In genomic region chr2:136254681-136255080, GRCh38 we compare ENCODE assay signal across 15 cellular contexts.
DNase-seq lines count a peak whose midpoint lies in the region; ATAC-seq, FAIRE-seq and TF ChIP-seq lines count a peak whose summit lies in the region.
"Had no signal": no experiment of that assay in that cellular context is flagged by ENCODE, and none has a peak within 500 bp of the region (broad histone marks: within the 10 kb centered on the region; RNA-seq: fewer than 3 reads in every experiment).

No MANE protein-coding gene starts in this region.

- no peaks in the 10 kb centered on the region for H3K9me3 ChIP-seq in PC-9 (ENCODE audit: insufficient read depth, low read depth)
- H3K9me3 ChIP-seq: MG63, psoas muscle had no signal

- no peaks in the 10 kb centered on the region for H3F3A ChIP-seq in PC-9 (ENCODE audit: insufficient read depth, low read depth)

- H3K4me3 ChIP-seq in PC-9: no peak overlapping the region
- H3K4me3 ChIP-seq: MG63, psoas muscle had no signal

- no peaks in the 10 kb centered on the region for H3K4me1 ChIP-seq in PC-9 (replicated peaks; ENCODE audit: insufficient read depth)
- H3K4me1 ChIP-seq: psoas muscle had no signal

- H3K9me3 Mint-ChIP-seq in CD14-positive monocyte: peaks cover 0 to 3% (median 0%) of the 10 kb centered on the region in 7 donors
- no peaks in the 10 kb centered on the region for H3K9me3 Mint-ChIP-seq in T-cell
- H3K9me3 Mint-ChIP-seq: activated naive CD4-positive, alpha-beta T cell treated with anti-CD3 and anti-CD28 coated beads, Interleukin-2, amount 50 U/mL, for 24 hours had no signal

- H3K27me3 Mint-ChIP-seq in CD14-positive monocyte (ENCODE audit: low read depth in 3 of 3) (peaks cover 0 to 13% (median 0%) of the 10 kb centered on the region in 3 donors), T-cell (no peaks in the 10 kb centered on the region)
- H3K27me3 Mint-ChIP-seq: activated naive CD4-positive, alpha-beta T cell treated with anti-CD3 and anti-CD28 coated beads, Interleukin-2, amount 50 U/mL, for 24 hours had no signal

- no peak for TF ChIP-seq CTCF in CD14-positive monocyte (IDR thresholded peaks at IDR 0.05)
- no peak for TF ChIP-seq CTCF in PC-9 (conservative IDR thresholded peaks at IDR 0.05)

- no peaks in the 10 kb centered on the region for H3K27me3 ChIP-seq in PC-9 (ENCODE audit: insufficient read depth, low read depth)
- H3K27me3 ChIP-seq: MG63 had no signal

- ATAC-seq in GM18909 (IDR thresholded peaks at IDR 0.05; ENCODE audit: poor library complexity, unreplicated experiment) (peak; percentile 47), HG02798 (IDR thresholded peaks at IDR 0.05; ENCODE audit: poor library complexity, unreplicated experiment) (peak; percentile 34), T-cell (replicated peaks in 1 of 4) (no peak)
- ATAC-seq: activated CD8-positive, alpha-beta memory T cell treated with anti-CD3 and anti-CD28 coated beads, Interleukin-2, amount 10 ng/mL, durations not matched to agents 7 days and 5 days; psoas muscle had no signal

- intact Hi-C loops in CD14-positive monocyte (cut with micrococcal nuclease) (loop anchor here in 1 of 2 donors (5.0 kb wide), 2 partner anchors 42 to 73 kb away; no protein-coding TSS in a partner anchor), PC-9 (cut with micrococcal nuclease; ENCODE audit: unreplicated experiment) (no loop called here)

- H3K4me2 ChIP-seq in PC-9: no peak overlapping the region

- no peak overlapping the region for H3K27ac ChIP-seq in PC-9
- H3K27ac ChIP-seq: psoas muscle had no signal

- H3K4me3 Mint-ChIP-seq in CD14-positive monocyte (no peak overlapping the region), T-cell (no peak overlapping the region)
- H3K4me3 Mint-ChIP-seq: activated CD8-positive, alpha-beta memory T cell treated with anti-CD3 and anti-CD28 coated beads, Interleukin-2, amount 10 ng/mL, durations not matched to agents 7 days and 5 days; activated naive CD4-positive, alpha-beta T cell treated with anti-CD3 and anti-CD28 coated beads, Interleukin-2, amount 50 U/mL, for 24 hours; type B pancreatic cell had no signal

- CTCF ChIA-PET in T-cell (lab: Charles Lee): no interaction called here
- CTCF ChIA-PET in PC-9 (lab: Charles Lee): no interaction called here

- no TSS peak for BruUV-seq in PC-9 (replicated peaks; lab: Mats Ljungman, UMichigan)

- no peak for DNase-seq in CD14-positive monocyte (ENCODE audit: low spot score)
- DNase-seq in T-cell: no peak
- no peak for DNase-seq in SW480 (ENCODE audit: low spot score)
- DNase-seq in PC-9: no peak
- DNase-seq in COLO829 (ENCODE audit: low spot score): no peak
- no peak for DNase-seq in HTR-8/SVneo (ENCODE audit: insufficient read length, low spot score)
- DNase-seq: activated CD8-positive, alpha-beta memory T cell treated with anti-CD3 and anti-CD28 coated beads, Interleukin-2, amount 10 ng/mL, durations not matched to agents 7 days and 5 days; kidney; MG63; NCI-H2171 treated with DMSO at 0.1 percent for 48 hours; psoas muscle had no signal

- H3K36me3 Mint-ChIP-seq in CD14-positive monocyte (peaks cover 3 to 6% of the 10 kb centered on the region in 2 donors), T-cell (no peaks in the 10 kb centered on the region)
- H3K36me3 Mint-ChIP-seq: activated CD8-positive, alpha-beta memory T cell treated with anti-CD3 and anti-CD28 coated beads, Interleukin-2, amount 10 ng/mL, durations not matched to agents 7 days and 5 days; activated naive CD4-positive, alpha-beta T cell treated with anti-CD3 and anti-CD28 coated beads, Interleukin-2, amount 50 U/mL, for 24 hours; type B pancreatic cell had no signal

- H3K9me2 ChIP-seq in PC-9 (ENCODE audit: insufficient read depth): no peaks in the 10 kb centered on the region

- no peak for FAIRE-seq in HTR-8/SVneo (lab: Jason Lieb, UNC)
- FAIRE-seq: kidney had no signal

- H3K36me3 ChIP-seq in PC-9 (ENCODE audit: low read depth): no peaks in the 10 kb centered on the region
- H3K36me3 ChIP-seq: MG63 had no signal

- H3K4me1 Mint-ChIP-seq in CD14-positive monocyte (peaks cover 60% of the 10 kb centered on the region), T-cell (peaks cover 12 to 56% (median 42%) of the 10 kb centered on the region in 3 donors)

- H2AFZ ChIP-seq in PC-9: no peak overlapping the region

- H3K79me2 ChIP-seq in PC-9 (ENCODE audit: low read depth): no peaks in the 10 kb centered on the region

- H4K20me1 ChIP-seq in PC-9 (ENCODE audit: insufficient read depth): no peaks in the 10 kb centered on the region

- H3K27ac Mint-ChIP-seq in CD14-positive monocyte: peak overlapping the region; percentile 94 to 96 (median 95)
- H3K27ac Mint-ChIP-seq in T-cell: peak overlapping the region; percentile 1 to 29
- H3K27ac Mint-ChIP-seq: activated CD8-positive, alpha-beta memory T cell treated with anti-CD3 and anti-CD28 coated beads, Interleukin-2, amount 10 ng/mL, durations not matched to agents 7 days and 5 days; type B pancreatic cell had no signal

- POLR2A ChIA-PET in T-cell (lab: Charles Lee) (interaction anchor here (0.6 to 1.4 kb wide), 3 partner anchors 16 to 74 kb away, joined by 3 to 4 read pairs (median 3); no protein-coding TSS in a partner anchor), PC-9 (lab: Charles Lee; ENCODE audit: unreplicated experiment) (no interaction called here)

Comparison
In these comparisons a context has a peak if more than half of its experiments do, and no peak if none do; other contexts are left out.
1. ATAC-seq: peak in GM18909 (single experiment) and HG02798 (single experiment); none in T-cell (0 of 4).